ENCODE assay signal across 8 cellular contexts in genomic region chr1:46616277-46617107, GRCh38. TPM values are rescaled to one million over a fixed set of nuclear protein-coding genes. Genes with fewer than 3 reads are reported as not detected.
DNase-seq lines count a peak whose midpoint lies in the region; ATAC-seq lines count a peak whose summit lies in the region.

MOB3C (minus strand) TSS chr1:46616811; CDS start chr1:46613321, 3,490 bp downstream.

- no peaks in the 10 kb centered on the region for H3K27me3 Mint-ChIP-seq in naive thymus-derived CD4-positive, alpha-beta T cell
- no peaks in the 10 kb centered on the region for H3K27me3 Mint-ChIP-seq in stimulated activated naive B cell treated with anti-CD40 and anti-IgM and Interleukin-4, amounts not matched to agents 10 μg/mL and 1 μg/mL and 100 μg/mL, for 72 hours

- peak within 1 kb of the TSS; percentile 90 to 96 (median 93) for H3K4me3 Mint-ChIP-seq in naive thymus-derived CD4-positive, alpha-beta T cell
- peak within 1 kb of the TSS; percentile 89 to 93 for H3K4me3 Mint-ChIP-seq in stimulated activated naive B cell treated with anti-CD40 and anti-IgM and Interleukin-4, amounts not matched to agents 10 μg/mL and 1 μg/mL and 100 μg/mL, for 72 hours

- H3K4me3 ChIP-seq in naive thymus-derived CD4-positive, alpha-beta T cell (ENCODE audit: low read length): peak within 1 kb of the TSS; percentile 74

- H3K4me1 ChIP-seq in naive thymus-derived CD4-positive, alpha-beta T cell (ENCODE audit: control insufficient read depth in 2 of 2, insufficient read depth in 2 of 2, low read length in 2 of 2): peaks cover 31 to 34% of the 10 kb centered on the region in 2 donors

- H3K27me3 ChIP-seq in naive thymus-derived CD4-positive, alpha-beta T cell (ENCODE audit: control insufficient read depth in 2 of 2, insufficient read depth in 2 of 2, low read length in 2 of 2): no peaks in the 10 kb centered on the region

- H3K9me3 ChIP-seq in naive thymus-derived CD4-positive, alpha-beta T cell (ENCODE audit: control insufficient read depth in 2 of 3, low read length in 3 of 3): no peaks in the 10 kb centered on the region

- CTCF ChIA-PET in naive thymus-derived CD4-positive, alpha-beta T cell (lab: Charles Lee): interaction anchor here (1.0 to 1.4 kb wide), 3 partner anchors 10 to 16 kb away, joined by 3 to 4 read pairs (median 4); partner anchors contain the start of gene MKNK1

- peaks cover 0 to 18% (median 0%) of the 10 kb centered on the region in 3 experiments for H3K36me3 ChIP-seq in naive thymus-derived CD4-positive, alpha-beta T cell (ENCODE audit: control insufficient read depth in 2 of 3, insufficient read depth in 3 of 3, low read length in 3 of 3)

- peaks cover 0 to 5% (median 0%) of the 10 kb centered on the region in 5 donors for H3K36me3 Mint-ChIP-seq in naive thymus-derived CD4-positive, alpha-beta T cell
- peaks cover 32 to 34% of the 10 kb centered on the region in 2 donors for H3K36me3 Mint-ChIP-seq in stimulated activated naive B cell treated with anti-CD40 and anti-IgM and Interleukin-4, amounts not matched to agents 10 μg/mL and 1 μg/mL and 100 μg/mL, for 72 hours

- H3K27ac ChIP-seq in naive thymus-derived CD4-positive, alpha-beta T cell (ENCODE audit: low read depth, low read length): peak within 1 kb of the TSS; percentile 94

- intact Hi-C loops in naive thymus-derived CD4-positive, alpha-beta T cell (cut with micrococcal nuclease): loop anchor here (1.0 to 10.0 kb wide), 7 partner anchors 12 to 698 kb away; partner anchors contain the start of genes ATPAF1 (in 2 of the 2), EFCAB14 (in 2 of the 2), MKNK1 (in 2 of the 2) and STIL (in 1 of the 2)

- peaks cover 0 to 3% (median 0%) of the 10 kb centered on the region in 11 donors for H3K9me3 Mint-ChIP-seq in naive thymus-derived CD4-positive, alpha-beta T cell
- no peaks in the 10 kb centered on the region for H3K9me3 Mint-ChIP-seq in stimulated activated naive B cell treated with anti-CD40 and anti-IgM and Interleukin-4, amounts not matched to agents 10 μg/mL and 1 μg/mL and 100 μg/mL, for 72 hours

- peaks cover 14 to 68% (median 51%) of the 10 kb centered on the region in 7 donors for H3K4me1 Mint-ChIP-seq in naive thymus-derived CD4-positive, alpha-beta T cell
- H3K4me1 Mint-ChIP-seq in stimulated activated naive B cell treated with anti-CD40 and anti-IgM and Interleukin-4, amounts not matched to agents 10 μg/mL and 1 μg/mL and 100 μg/mL, for 72 hours: peaks cover 69 to 92% of the 10 kb centered on the region in 2 donors

- peak within 1 kb of the TSS; percentile 88 to 96 (median 93) for H3K27ac Mint-ChIP-seq in naive thymus-derived CD4-positive, alpha-beta T cell
- H3K27ac Mint-ChIP-seq in stimulated activated naive B cell treated with anti-CD40 and anti-IgM and Interleukin-4, amounts not matched to agents 10 μg/mL and 1 μg/mL and 100 μg/mL, for 72 hours: peak within 1 kb of the TSS; percentile 95

- ATAC-seq in HG02970 (IDR thresholded peaks at IDR 0.05; ENCODE audit: low FRiP score, unreplicated experiment): peak; percentile 70
- peak; percentile 83 for ATAC-seq in naive thymus-derived CD4-positive, alpha-beta T cell
- ATAC-seq in stimulated activated naive B cell treated with anti-CD40 and anti-IgM and Interleukin-4, amounts not matched to agents 10 μg/mL and 1 μg/mL and 100 μg/mL, for 72 hours (replicated peaks): peak; percentile 60 to 68

- peak; percentile 11 to 50 for DNase-seq in NCI-H524 (lab: John Stamatoyannopoulos, UW)
- DNase-seq in NCI-H524 treated with DMSO at 0.1 percent for 48 hours (lab: John Stamatoyannopoulos, UW): no peak
- DNase-seq in OCI-M1 (lab: John Stamatoyannopoulos, UW): peak; percentile 78
- peak; percentile 44 for DNase-seq in activated T-helper 1 cell treated with Interleukin-2 at 50 U/mL for 16 hours (ENCODE audit: low read depth)
- peak; percentile 81 for DNase-seq in fibroblast of gingiva (ENCODE audit: low read depth)
- peak; percentile 41 to 79 (median 62) for DNase-seq in naive thymus-derived CD4-positive, alpha-beta T cell
- DNase-seq in stimulated activated naive B cell treated with anti-CD40 and anti-IgM and Interleukin-4, amounts not matched to agents 10 μg/mL and 1 μg/mL and 100 μg/mL, for 72 hours: peak; percentile 66

- POLR2A ChIA-PET in naive thymus-derived CD4-positive, alpha-beta T cell (lab: Charles Lee): interaction anchor here (0.5 to 6.1 kb wide), 10 partner anchors 10 to 835 kb away, joined by 3 to 110 read pairs (median 4); partner anchors contain the start of genes ATPAF1, EFCAB14, LRRC41 and MKNK1

RNA-seq across cellular contexts. Expression of gene MOB3C, which starts in this region (rescaled TPM):
- total RNA-seq in naive thymus-derived CD4-positive, alpha-beta T cell: 10 to 100 TPM; 12.1 to 25.8 (median 25.2) TPM
- 10 to 100 TPM in 1 of 2 donors, 1 to 10 TPM in 1; 9.3 to 21.7 TPM for polyA plus RNA-seq in naive thymus-derived CD4-positive, alpha-beta T cell
